In the genomic region with DNA sequence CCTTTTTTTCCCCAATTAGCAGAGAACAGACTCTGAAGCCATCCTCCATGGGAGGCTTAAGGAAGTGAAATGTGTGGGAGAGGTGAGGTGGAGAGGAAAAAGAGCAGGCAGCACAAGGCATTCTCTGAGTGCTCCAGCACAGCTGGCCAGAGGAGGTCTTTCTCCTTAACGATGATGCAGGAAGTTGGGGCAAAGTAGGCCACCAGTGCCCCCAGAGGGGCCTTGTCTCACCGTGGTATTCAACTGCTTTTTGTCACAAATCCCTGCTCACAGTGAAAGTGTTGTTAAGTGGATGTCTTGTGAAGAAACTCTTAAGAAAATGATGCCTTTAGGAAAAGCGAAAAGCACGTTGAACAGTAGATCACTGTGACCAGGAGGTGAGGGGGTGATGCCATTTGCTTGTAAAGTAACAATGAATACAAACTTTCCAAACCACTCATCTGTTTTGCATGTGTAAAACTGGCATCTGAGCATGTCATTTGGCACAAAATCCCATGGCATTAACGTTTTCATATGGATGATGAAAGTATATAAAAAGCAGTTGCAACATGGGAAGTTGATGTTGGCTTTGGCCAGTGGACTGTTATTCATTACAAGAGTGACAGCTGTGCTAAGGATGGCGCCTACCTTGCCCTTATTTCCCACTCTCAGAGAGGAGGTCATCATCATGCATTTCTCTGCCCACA, we compare ENCODE assay signal across 20 cellular contexts. TPM values are rescaled to one million over a fixed set of nuclear protein-coding genes. Genes with fewer than 3 reads are reported as not detected.
DNase-seq lines count a peak whose midpoint lies in the region; ATAC-seq and TF ChIP-seq lines count a peak whose summit lies in the region.
"Had no signal": no experiment of that assay in that cellular context is flagged by ENCODE, and none has a peak within 500 bp of the region (broad histone marks: within the 10 kb centered on the region; RNA-seq: fewer than 3 reads in every experiment).

No MANE protein-coding gene starts in this region.

- ATAC-seq in right lobe of liver (no peak), GM18520 (IDR thresholded peaks at IDR 0.05; ENCODE audit: unreplicated experiment) (no peak)
- ATAC-seq: left ventricle myocardium superior had no signal

- intact Hi-C loops in right lobe of liver (cut with DNase I) (no loop called here), lower leg skin (cut with DNase I; ENCODE audit: low total_unique reads) (no loop called here)

- no peaks in the 10 kb centered on the region for H3K4me1 ChIP-seq in right lobe of liver
- H3K4me1 ChIP-seq: BE2C, stomach had no signal

- H3K4me3 ChIP-seq in right lobe of liver (no peak overlapping the region), lower leg skin (ENCODE audit: low read depth, poor library complexity, severe bottlenecking) (no peak overlapping the region)
- H3K4me3 ChIP-seq: stomach had no signal

- no peak overlapping the region for H3K27ac ChIP-seq in right lobe of liver
- H3K27ac ChIP-seq: brain microvascular endothelial cell, stomach had no signal

- no peak for TF ChIP-seq CTCF in right lobe of liver (IDR thresholded peaks at IDR 0.05)
- no peak for TF ChIP-seq CTCF in lower leg skin (IDR thresholded peaks at IDR 0.05)

- H3K9me3 ChIP-seq in right lobe of liver: no peaks in the 10 kb centered on the region

- DNase-seq in CD1c-positive myeloid dendritic cell (ENCODE audit: extremely low spot score) (peak; percentile 39), MV-4-11 (lab: John Stamatoyannopoulos, UW) (peak; percentile 66), dedifferentiated amniotic fluid mesenchymal stem cell (ENCODE audit: extremely low spot score) (peak; percentile 95), renal cortical epithelial cell (ENCODE audit: low read depth) (peak; percentile 14), right lobe of liver (no peak), lower leg skin (ENCODE audit: low spot score in 2 of 2) (no peak)
- DNase-seq in activated effector memory CD4-positive, alpha-beta T cell treated with anti-CD3 and anti-CD28 coated beads, Interleukin-2, amount 50 U/mL, for 16 hours: no peak
- DNase-seq: activated CD4-positive, alpha-beta T cell treated with anti-CD3 and anti-CD28 coated beads, Interleukin-2, amount 10 ng/mL, durations not matched to agents 24 days and 14 days; activated naive CD4-positive, alpha-beta T cell treated with anti-CD3 and anti-CD28 coated beads, Interleukin-2, amount 50 U/mL, for 16 hours; BE2C; brain microvascular endothelial cell; foreskin melanocyte; left ventricle myocardium superior; naive B cell; NCI-H1105 treated with DMSO at 0.1 percent for 48 hours; NCI-H2227 treated with DMSO at 0.1 percent for 48 hours; posterior cingulate gyrus; SIG-M5; stomach had no signal

- H3K27me3 ChIP-seq in right lobe of liver: no peaks in the 10 kb centered on the region
- H3K27me3 ChIP-seq: BE2C, brain microvascular endothelial cell, stomach had no signal

- 53% methylated on average over 6 of the region's 6 CpGs for WGBS in right lobe of liver (ENCODE audit: insufficient coverage, low coverage, low lambda C conversion rate, missing lambda C conversion rate)
- WGBS in lower leg skin, 2 donors: 45 to 56% methylated on average over 6 of the region's 6 CpGs

- TF ChIP-seq POLR2A in right lobe of liver (IDR thresholded peaks at IDR 0.05) (no peak), lower leg skin (IDR thresholded peaks at IDR 0.05) (no peak)

- H3K36me3 ChIP-seq in right lobe of liver: no peaks in the 10 kb centered on the region
- H3K36me3 ChIP-seq: BE2C, brain microvascular endothelial cell, stomach had no signal

RNA-seq across cellular contexts. Expression of gene CDC42EP3, which starts 49.2 kb away (rescaled TPM):
- total RNA-seq in renal cortical epithelial cell: 22.2 and 33.2 TPM in 2 replicates
- 1 to 10 TPM; 3.4 to 8.4 (median 6.0) TPM for total RNA-seq in right lobe of liver
- total RNA-seq in lower leg skin: 10 to 100 TPM; 14.0 to 42.6 (median 28.7) TPM

Comparison
In these comparisons a context has a peak if more than half of its experiments do, and no peak if none do; other contexts are left out.
1. DNase-seq: peak in CD1c-positive myeloid dendritic cell (single experiment), MV-4-11 (single experiment), dedifferentiated amniotic fluid mesenchymal stem cell (single experiment) and renal cortical epithelial cell (single experiment); none in right lobe of liver (0 of 3), lower leg skin (0 of 2) and activated effector memory CD4-positive, alpha-beta T cell treated with anti-CD3 and anti-CD28 coated beads, Interleukin-2, amount 50 U/mL, for 16 hours (single experiment).